Comparison of ENCODE assay signal across 10 cellular contexts in the genomic region with DNA sequence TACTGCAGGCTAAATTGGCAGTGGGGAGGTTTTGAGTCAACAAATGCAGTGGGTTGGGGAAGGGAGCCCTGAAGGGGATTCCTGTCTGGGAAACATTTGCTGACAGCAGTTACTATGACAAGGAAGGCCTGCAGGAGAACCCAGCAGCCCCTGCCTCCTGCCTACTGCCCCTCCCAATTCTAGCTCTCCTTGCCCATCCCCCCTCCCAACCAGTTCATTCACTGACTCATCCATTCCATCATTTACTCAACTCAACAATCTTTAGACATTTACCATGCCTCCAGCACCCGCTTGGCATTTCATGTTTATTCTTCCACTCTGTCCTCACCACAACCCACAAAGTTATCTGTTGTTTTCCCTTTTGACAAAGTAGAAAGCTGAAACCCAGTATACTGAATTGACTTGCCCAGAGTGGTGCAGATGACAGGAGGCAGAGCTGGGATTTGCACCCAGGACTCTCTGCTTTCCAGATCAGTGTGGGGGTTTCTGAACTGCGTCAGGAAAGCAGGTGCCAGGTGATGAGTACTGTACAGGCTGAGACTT.
DNase-seq lines count a peak whose midpoint lies in the region; ATAC-seq and TF ChIP-seq lines count a peak whose summit lies in the region.
"Had no signal": no experiment of that assay in that cellular context is flagged by ENCODE, and none has a peak within 500 bp of the region (broad histone marks: within the 10 kb centered on the region; RNA-seq: fewer than 3 reads in every experiment).

No MANE protein-coding gene starts in this region.

- ATAC-seq in GM18498 (IDR thresholded peaks at IDR 0.05; ENCODE audit: unreplicated experiment), result no peak

- H3K27me3 ChIP-seq in breast epithelium, result no peaks in the 10 kb centered on the region

- H3K4me1 ChIP-seq in breast epithelium, result peaks cover 0 to 9% of the 10 kb centered on the region in 2 donors

- H3K4me3 ChIP-seq in SK-N-MC (peak overlapping the region; percentile 43), breast epithelium (no peak overlapping the region), skeletal muscle cell (ENCODE audit: low read depth, low read length) (no peak overlapping the region)
- H3K4me3 ChIP-seq: thoracic aorta had no signal

- H3K9ac ChIP-seq in SK-N-MC (ENCODE audit: insufficient read length), result peak overlapping the region; percentile 61

- H3K27ac ChIP-seq in SK-N-MC, result peak overlapping the region; percentile 92
- H3K27ac ChIP-seq in breast epithelium, result peak overlapping the region; percentile 15 to 30
- H3K27ac ChIP-seq: thoracic aorta had no signal

- H3K36me3 ChIP-seq in SK-N-MC (ENCODE audit: insufficient read depth, low read length) (no peaks in the 10 kb centered on the region), breast epithelium (no peaks in the 10 kb centered on the region)
- H3K36me3 ChIP-seq: thoracic aorta had no signal

- no peak for TF ChIP-seq CTCF in breast epithelium (IDR thresholded peaks at IDR 0.05)

- DNase-seq in GM04504 (ENCODE audit: low read depth) (peak; percentile 24), SK-N-MC (ENCODE audit: low read depth, low spot score) (peak; percentile 86), breast epithelium (ENCODE audit: low spot score in 2 of 2) (peak; percentile 35 to 77), skeletal muscle cell (ENCODE audit: low read depth) (peak; percentile 56), GOT3 (lab: John Stamatoyannopoulos, UW) (no peak), activated gamma-delta T cell treated with Interleukin-2 at 50 U/mL for 16 hours (no peak), hippocampal formation (lab: John Stamatoyannopoulos, UW) (no peak)
- DNase-seq: immature natural killer cell had no signal

- intact Hi-C loops in breast epithelium (cut with DNase I; ENCODE audit: low total_unique reads), result no loop called here

- no peak for TF ChIP-seq POLR2A in breast epithelium (IDR thresholded peaks at IDR 0.05)

- H3K9me3 ChIP-seq in SK-N-MC (ENCODE audit: low read depth, low read length) (no peaks in the 10 kb centered on the region), breast epithelium (no peaks in the 10 kb centered on the region)
- H3K9me3 ChIP-seq: thoracic aorta had no signal

Comparison
In these comparisons a context has a peak if more than half of its experiments do, and no peak if none do; other contexts are left out.
1. DNase-seq: peak in GM04504 (single experiment), SK-N-MC (single experiment), breast epithelium (2 of 2) and skeletal muscle cell (single experiment); none in GOT3 (single experiment), activated gamma-delta T cell treated with Interleukin-2 at 50 U/mL for 16 hours (single experiment) and hippocampal formation (0 of 2).